12 cellular contexts compared by ENCODE assay signal in the genomic region with DNA sequence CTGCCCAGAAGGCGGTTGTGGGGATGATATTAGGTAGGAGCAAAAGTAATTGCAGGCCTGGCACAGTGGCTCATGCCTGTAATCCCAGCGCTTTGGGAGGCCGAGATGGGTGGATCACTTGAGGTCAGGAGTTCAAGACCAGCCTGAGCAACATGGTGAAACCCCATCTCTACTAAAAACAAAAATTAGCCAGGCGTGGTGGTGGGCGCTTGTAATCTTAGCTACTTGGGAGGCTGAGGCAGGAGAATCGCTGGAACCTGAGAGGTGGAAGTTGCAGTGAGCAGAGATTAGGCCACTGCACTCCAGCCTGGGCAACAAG. TPM values are rescaled to one million over a fixed set of nuclear protein-coding genes. Genes with fewer than 3 reads are reported as not detected.
A peak's percentile ranks its signal among the peaks of the same experiment; 100 is the strongest.
DNase-seq lines count a peak whose midpoint lies in the region; ATAC-seq and TF ChIP-seq lines count a peak whose summit lies in the region.
"Not testable (repeated sequence)": the region's sequence is repeated elsewhere in the genome, so short reads cannot be mapped to it uniquely, and the experiment has no call there.
"Had no signal": no experiment of that assay in that cellular context is flagged by ENCODE, and none has a peak within 500 bp of the region (broad histone marks: within the 10 kb centered on the region; RNA-seq: fewer than 3 reads in every experiment).

No MANE protein-coding gene starts in this region.

- not testable (repeated sequence) for TF ChIP-seq CTCF in chondrocyte (IDR thresholded peaks at IDR 0.05); left ventricle myocardium inferior (IDR thresholded peaks at IDR 0.05; ENCODE audit: borderline replicate concordance); natural killer cell (IDR thresholded peaks at IDR 0.05)

- peak overlapping the region; percentile 75 for H2AFZ ChIP-seq in GM23248

- not testable (repeated sequence) for ATAC-seq in activated T-helper 17 cell treated with anti-CD3 and anti-CD28 coated beads, Interleukin-2, amount 50 U/mL, for 72 hours (replicated peaks); natural killer cell

- H3K9ac ChIP-seq in GM23248 = peak overlapping the region; percentile 94

- H3K9me3 ChIP-seq in GM23248 (ENCODE audit: low read depth); SJSA1 (replicated peaks); left ventricle myocardium inferior (replicated peaks): not testable (repeated sequence)

- in situ Hi-C loops in GM23248 (cut with MboI) = not testable (repeated sequence)

- H3K4me1 Mint-ChIP-seq in activated T-helper 17 cell treated with anti-CD3 and anti-CD28 coated beads, Interleukin-2, amount 50 U/mL, for 72 hours = peaks cover 27% of the 10 kb centered on the region
- H3K4me1 Mint-ChIP-seq in chondrocyte (ENCODE audit: low read depth) (peaks cover 34% of the 10 kb centered on the region), natural killer cell (peaks cover 24 to 36% of the 10 kb centered on the region in 2 donors)
- peaks cover 38% of the 10 kb centered on the region for H3K4me1 Mint-ChIP-seq in stimulated activated naive CD8-positive, alpha-beta T cell treated with anti-CD3 and anti-CD28 coated beads, Interleukin-15, Interleukin-2, amounts not matched to agents 100 ng/mL and 50 ng/mL, for 24 hours (ENCODE audit: low read depth)

- H3K9me3 Mint-ChIP-seq in activated T-helper 17 cell treated with anti-CD3 and anti-CD28 coated beads, Interleukin-2, amount 50 U/mL, for 72 hours; chondrocyte (ENCODE audit: low read depth); natural killer cell; stimulated activated naive CD8-positive, alpha-beta T cell treated with anti-CD3 and anti-CD28 coated beads, Interleukin-15, Interleukin-2, amounts not matched to agents 100 ng/mL and 50 ng/mL, for 24 hours: not testable (repeated sequence)

- H4K20me1 ChIP-seq in GM23248 (ENCODE audit: insufficient read depth) = not testable (repeated sequence)

- H3F3A ChIP-seq in GM23248 (ENCODE audit: insufficient read depth) = not testable (repeated sequence)

- H3K4me1 ChIP-seq in GM23248 (ENCODE audit: insufficient read depth) = not testable (repeated sequence)
- H3K4me1 ChIP-seq in SJSA1 (replicated peaks) (peaks cover 26% of the 10 kb centered on the region), left ventricle myocardium inferior (peaks cover 68% of the 10 kb centered on the region)

- H3K36me3 ChIP-seq in GM23248 (ENCODE audit: low read depth) = peaks cover 12% of the 10 kb centered on the region; the same call in 1 of the 2 replicates
- peaks cover 36% of the 10 kb centered on the region for H3K36me3 ChIP-seq in SJSA1
- peaks cover 25% of the 10 kb centered on the region for H3K36me3 ChIP-seq in left ventricle myocardium inferior

- H3K27me3 ChIP-seq in GM23248 (replicated peaks; ENCODE audit: insufficient read depth); SJSA1 (replicated peaks); left ventricle myocardium inferior (ENCODE audit: low read depth): not testable (repeated sequence)

- peak overlapping the region; percentile 97 for H3K27ac ChIP-seq in GM23248
- peak overlapping the region; percentile 95 for H3K27ac ChIP-seq in SJSA1
- H3K27ac ChIP-seq in left ventricle myocardium inferior (replicated peaks) = peak overlapping the region; percentile 95

- H3K4me3 Mint-ChIP-seq in activated T-helper 17 cell treated with anti-CD3 and anti-CD28 coated beads, Interleukin-2, amount 50 U/mL, for 72 hours = peak overlapping the region; percentile 95
- H3K4me3 Mint-ChIP-seq in chondrocyte (ENCODE audit: unreplicated experiment) (peak overlapping the region; percentile 84), natural killer cell (peak overlapping the region; percentile 86)
- H3K4me3 Mint-ChIP-seq in stimulated activated naive CD8-positive, alpha-beta T cell treated with anti-CD3 and anti-CD28 coated beads, Interleukin-15, Interleukin-2, amounts not matched to agents 100 ng/mL and 50 ng/mL, for 24 hours = peak overlapping the region; percentile 89

- peaks cover 35% of the 10 kb centered on the region for H3K79me2 ChIP-seq in GM23248 (ENCODE audit: insufficient read depth)

- H3K27ac Mint-ChIP-seq in activated T-helper 17 cell treated with anti-CD3 and anti-CD28 coated beads, Interleukin-2, amount 50 U/mL, for 72 hours = peak overlapping the region; percentile 99
- H3K27ac Mint-ChIP-seq in chondrocyte (ENCODE audit: unreplicated experiment) (peak overlapping the region; percentile 100), natural killer cell (peak overlapping the region; percentile 85 to 91)
- peak overlapping the region; percentile 95 for H3K27ac Mint-ChIP-seq in stimulated activated naive CD8-positive, alpha-beta T cell treated with anti-CD3 and anti-CD28 coated beads, Interleukin-15, Interleukin-2, amounts not matched to agents 100 ng/mL and 50 ng/mL, for 24 hours

- H3K27me3 Mint-ChIP-seq in activated T-helper 17 cell treated with anti-CD3 and anti-CD28 coated beads, Interleukin-2, amount 50 U/mL, for 72 hours; chondrocyte (ENCODE audit: low read depth); natural killer cell (ENCODE audit: low read depth in 2 of 2); stimulated activated naive CD8-positive, alpha-beta T cell treated with anti-CD3 and anti-CD28 coated beads, Interleukin-15, Interleukin-2, amounts not matched to agents 100 ng/mL and 50 ng/mL, for 24 hours: not testable (repeated sequence)

- peak overlapping the region; percentile 99 for H3K4me2 ChIP-seq in GM23248 (ENCODE audit: unreplicated experiment)

- not testable (repeated sequence) for DNase-seq in GM23248; SJSA1 (ENCODE audit: low read depth in 1 of 2, low spot score in 2 of 2); chondrocyte (ENCODE audit: low spot score); left ventricle myocardium inferior; natural killer cell

- intact Hi-C loops in left ventricle myocardium inferior (cut with micrococcal nuclease) = not testable (repeated sequence)
- intact Hi-C loops in natural killer cell (cut with micrococcal nuclease) = loop anchor here (1.0 to 5.0 kb wide), 3 partner anchors 25 to 44 kb away; partner anchors contain the start of gene DNAJC18

- not testable (repeated sequence) for H3K9me2 ChIP-seq in GM23248 (ENCODE audit: insufficient read depth)

- H3K4me3 ChIP-seq in GM23248 (peak overlapping the region; percentile 85), SJSA1 (peak overlapping the region; percentile 40), left ventricle myocardium inferior (peak overlapping the region; percentile 73)

- peaks cover 48% of the 10 kb centered on the region for H3K36me3 Mint-ChIP-seq in activated T-helper 17 cell treated with anti-CD3 and anti-CD28 coated beads, Interleukin-2, amount 50 U/mL, for 72 hours (ENCODE audit: low read depth)
- not testable (repeated sequence) for H3K36me3 Mint-ChIP-seq in chondrocyte (ENCODE audit: low read depth); natural killer cell
- H3K36me3 Mint-ChIP-seq in stimulated activated naive CD8-positive, alpha-beta T cell treated with anti-CD3 and anti-CD28 coated beads, Interleukin-15, Interleukin-2, amounts not matched to agents 100 ng/mL and 50 ng/mL, for 24 hours (ENCODE audit: low read depth) = peaks cover 16% of the 10 kb centered on the region

- WGBS in GM23248 (ENCODE audit: low coverage in 1 of 2, low lambda C conversion rate in 2 of 2, missing lambda C conversion rate in 2 of 2), 2 experiments = 51 to 55% methylated on average over 6 of the region's 6 CpGs

RNA-seq across cellular contexts. Expression of gene STING1, which starts 0.3 kb away (rescaled TPM):
- 75.0 and 87.8 TPM in 2 replicates for total RNA-seq in GM23248 (2014; rRNA removed; shearing (Covaris generic))
- polyA plus RNA-seq in GM23248 (2016; fragmentation: Nextera tagmentation; extraction: Ambion mirVana) = 72.6 and 74.9 TPM in 2 replicates
- 46.6 and 49.2 TPM in 2 replicates for total RNA-seq in SJSA1 (2014; rRNA removed; shearing (Covaris generic))
- 100 to 1,000 TPM; 360 to 423 TPM for total RNA-seq in activated T-helper 17 cell treated with anti-CD3 and anti-CD28 coated beads, Interleukin-2, amount 50 U/mL, for 72 hours
- total RNA-seq in chondrocyte = 26.6 to 59.2 TPM (median 58.4 TPM) in 3 replicates
- 55.3 TPM for total RNA-seq in left ventricle myocardium inferior
- total RNA-seq in natural killer cell = 10 to 100 TPM; 95.5 to 98.9 (median 96.6) TPM

RNA-seq across cellular contexts. Expression of gene SMIM33, which starts 12.0 kb away (rescaled TPM):
- not detected in 2 replicates for total RNA-seq in GM23248 (2014; rRNA removed; shearing (Covaris generic))
- polyA plus RNA-seq in GM23248 (2016; fragmentation: Nextera tagmentation; extraction: Ambion mirVana) = not detected in 2 replicates
- total RNA-seq in SJSA1 (2014; rRNA removed; shearing (Covaris generic)) = not detected in 2 replicates
- total RNA-seq in activated T-helper 17 cell treated with anti-CD3 and anti-CD28 coated beads, Interleukin-2, amount 50 U/mL, for 72 hours = under 1 TPM; 0.54 to 0.90 TPM
- total RNA-seq in chondrocyte (not detected in 3 replicates), left ventricle myocardium inferior (not detected), natural killer cell (not detected)
- total RNA-seq: glomerular endothelial cell, kidney epithelial cell, neural crest cell, Right ventricle myocardium inferior had no signal

RNA-seq across cellular contexts. Expression of gene ECSCR, which starts 20.3 kb away (rescaled TPM):
- total RNA-seq in GM23248 (2014; rRNA removed; shearing (Covaris generic)) = not detected in 2 replicates
- polyA plus RNA-seq in GM23248 (2016; fragmentation: Nextera tagmentation; extraction: Ambion mirVana) = 0.41 and 0.49 TPM in 2 replicates
- total RNA-seq in SJSA1 (2014; rRNA removed; shearing (Covaris generic)) = 0.53 and 1.2 TPM in 2 replicates
- total RNA-seq in activated T-helper 17 cell treated with anti-CD3 and anti-CD28 coated beads, Interleukin-2, amount 50 U/mL, for 72 hours = 1 to 10 TPM; 3.3 to 4.1 TPM
- total RNA-seq in chondrocyte = 0.62 TPM in 1 of 3 replicates, not detected in the others
- 20.9 TPM for total RNA-seq in left ventricle myocardium inferior
- total RNA-seq in natural killer cell = under 1 TPM in 1 of 3 donors, not detected in 2; 0.48 TPM
- total RNA-seq: HT-29, kidney epithelial cell, neural crest cell had no signal

RNA-seq across cellular contexts. Expression of gene DNAJC18, which starts 43.5 kb away (rescaled TPM):
- total RNA-seq in GM23248 (2014; rRNA removed; shearing (Covaris generic)) = 9.5 and 10.9 TPM in 2 replicates
- 13.4 and 20.8 TPM in 2 replicates for polyA plus RNA-seq in GM23248 (2016; fragmentation: Nextera tagmentation; extraction: Ambion mirVana)
- total RNA-seq in SJSA1 (2014; rRNA removed; shearing (Covaris generic)) = 4.7 and 12.1 TPM in 2 replicates
- total RNA-seq in activated T-helper 17 cell treated with anti-CD3 and anti-CD28 coated beads, Interleukin-2, amount 50 U/mL, for 72 hours = 10 to 100 TPM; 23.4 to 41.5 TPM
- total RNA-seq in chondrocyte (17.4 to 27.0 TPM (median 25.6 TPM) in 3 replicates), left ventricle myocardium inferior (14.3 TPM), natural killer cell (1 to 10 TPM; 2.9 to 4.9 (median 3.6) TPM)
